8 cellular contexts compared by ENCODE assay signal in genomic region chr13:34161829-34162544, GRCh38.
A peak's percentile ranks its signal among the peaks of the same experiment; 100 is the strongest.
DNase-seq lines count a peak whose midpoint lies in the region; ATAC-seq and TF ChIP-seq lines count a peak whose summit lies in the region.

No MANE protein-coding gene starts in this region.

- H3K9me3 Mint-ChIP-seq in nephron, result peaks cover 3% of the 10 kb centered on the region

- DNase-seq in AG10803 (ENCODE audit: low read depth), result peak; percentile 93
- peak; percentile 45 to 73 (median 68) for DNase-seq in NCI-H1417 (lab: John Stamatoyannopoulos, UW)
- peak; percentile 74 for DNase-seq in dedifferentiated amniotic fluid mesenchymal stem cell (ENCODE audit: extremely low spot score)

- no peaks in the 10 kb centered on the region for H3K36me3 Mint-ChIP-seq in nephron (ENCODE audit: low read depth)

- peaks cover 10% of the 10 kb centered on the region for H3K27me3 Mint-ChIP-seq in nephron (ENCODE audit: low read depth)

- no peak for ATAC-seq in HG02884 (IDR thresholded peaks at IDR 0.05; ENCODE audit: unreplicated experiment)
- ATAC-seq in HG03097 (IDR thresholded peaks at IDR 0.05; ENCODE audit: low FRiP score, unreplicated experiment), result no peak
- no peak for ATAC-seq in GM21825 (IDR thresholded peaks at IDR 0.05; ENCODE audit: unreplicated experiment)
- no peak for ATAC-seq in GM21367 (IDR thresholded peaks at IDR 0.05; ENCODE audit: unreplicated experiment)

- peak overlapping the region; percentile 8 for H3K4me3 ChIP-seq in AG10803 (ENCODE audit: low read length)

- TF ChIP-seq CTCF in AG10803 (conservative IDR thresholded peaks at IDR 0.05; ENCODE audit: low read length) (no peak), nephron (IDR thresholded peaks at IDR 0.05; ENCODE audit: unreplicated experiment in 3 of 3) (no peak)

- peak overlapping the region in 1 of 3 experiments; percentile 3 for H3K4me3 Mint-ChIP-seq in nephron

- H3K27ac Mint-ChIP-seq in nephron, result peak overlapping the region; percentile 54 to 71 (median 71)

- H3K4me1 Mint-ChIP-seq in nephron, result peaks cover 23% of the 10 kb centered on the region
